30 cellular contexts compared by ENCODE assay signal in the genomic region with DNA sequence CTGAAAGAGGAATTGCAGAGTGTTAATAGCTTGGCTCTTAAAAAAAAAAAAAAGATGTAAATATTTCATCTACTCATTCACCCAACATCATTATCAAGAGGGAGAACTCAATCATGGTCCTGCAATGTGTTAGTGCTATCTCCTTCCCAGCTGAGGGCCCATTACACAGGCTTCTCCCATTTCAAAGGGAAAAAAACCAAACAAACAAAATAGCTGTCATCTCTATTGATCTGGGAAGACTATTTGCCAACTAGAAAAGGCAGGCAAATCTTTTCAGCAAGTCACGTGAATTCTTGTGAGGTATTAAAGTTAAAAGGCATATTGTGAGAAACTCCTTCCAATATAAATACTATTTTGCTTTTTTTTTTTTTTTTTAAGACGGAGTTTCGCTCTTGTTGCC.
"Had no signal": no experiment of that assay in that cellular context is flagged by ENCODE, and none has a peak within 500 bp of the region (broad histone marks: within the 10 kb centered on the region; RNA-seq: fewer than 3 reads in every experiment).

No MANE protein-coding gene starts in this region.

- H3K4me1 Mint-ChIP-seq: stimulated activated effector memory CD8-positive, alpha-beta T cell treated with anti-CD3 and anti-CD28 coated beads, Interleukin-12 subunit alpha, Interleukin-12 subunit beta, amount 100 ng/mL, for 72 hours had no signal

- H3K79me2 ChIP-seq: hepatocyte had no signal

- H2AFZ ChIP-seq: hepatocyte, neural progenitor cell had no signal

- H3K9me3 Mint-ChIP-seq: natural killer cell; nephron progenitor cell; neural progenitor cell; stimulated activated effector memory CD8-positive, alpha-beta T cell treated with anti-CD3 and anti-CD28 coated beads, Interleukin-12 subunit alpha, Interleukin-12 subunit beta, amount 100 ng/mL, for 72 hours; stimulated activated naive CD8-positive, alpha-beta T cell treated with anti-CD3 and anti-CD28 coated beads, Interleukin-15, Interleukin-2, amounts not matched to agents 100 ng/mL and 50 ng/mL, for 24 hours had no signal

- FAIRE-seq: small intestine, urothelium cell line had no signal

- H3K4me3 Mint-ChIP-seq: natural killer cell; nephron progenitor cell; neural progenitor cell; stimulated activated effector memory CD8-positive, alpha-beta T cell treated with anti-CD3 and anti-CD28 coated beads, Interleukin-12 subunit alpha, Interleukin-12 subunit beta, amount 100 ng/mL, for 72 hours; stimulated activated naive CD8-positive, alpha-beta T cell treated with anti-CD3 and anti-CD28 coated beads, Interleukin-15, Interleukin-2, amounts not matched to agents 100 ng/mL and 50 ng/mL, for 24 hours had no signal

- DNase-seq: heart right ventricle; islet precursor cell; left ventricle myocardium superior; lower lobe of right lung; mammary epithelial cell; mesenchymal stem cell; natural killer cell; nephron progenitor cell; occipital lobe; ovary; posterior cingulate gyrus; retina; right cardiac atrium; sigmoid colon; small intestine; spleen; stimulated activated CD4-positive, alpha-beta T cell treated with anti-CD3 and anti-CD28 coated beads, Interleukin-4, amount 100 ng/mL, for 24 hours; stimulated activated naive CD4-positive, alpha-beta T cell; tibial artery; trophoblast cell; upper lobe of right lung had no signal

- ATAC-seq: heart right ventricle; left ventricle myocardium superior; lower lobe of right lung; natural killer cell; right cardiac atrium; stimulated activated effector memory CD8-positive, alpha-beta T cell treated with anti-CD3 and anti-CD28 coated beads, Interleukin-12 subunit alpha, Interleukin-12 subunit beta, amount 100 ng/mL, for 72 hours; upper lobe of right lung had no signal

- H3K4me2 ChIP-seq: hepatocyte, neural progenitor cell had no signal

- H3K36me3 ChIP-seq: heart right ventricle, lower lobe of right lung, neural progenitor cell, neutrophil, ovary, prostate gland, sigmoid colon, spleen, suprapubic skin, thoracic aorta, tibial artery, upper lobe of right lung had no signal

- H3K27ac ChIP-seq: heart right ventricle, hepatocyte, neural progenitor cell, neutrophil, ovary, prostate gland, sigmoid colon, spleen, suprapubic skin, thoracic aorta, tibial artery, upper lobe of right lung had no signal

- H3K36me3 Mint-ChIP-seq: natural killer cell; neural progenitor cell; stimulated activated effector memory CD8-positive, alpha-beta T cell treated with anti-CD3 and anti-CD28 coated beads, Interleukin-12 subunit alpha, Interleukin-12 subunit beta, amount 100 ng/mL, for 72 hours had no signal

- H3K27me3 ChIP-seq: heart right ventricle, hepatocyte, neural progenitor cell, neutrophil, ovary, sigmoid colon, suprapubic skin, tibial artery, upper lobe of right lung had no signal

- H3K27ac Mint-ChIP-seq: natural killer cell; nephron progenitor cell; neural progenitor cell; stimulated activated effector memory CD8-positive, alpha-beta T cell treated with anti-CD3 and anti-CD28 coated beads, Interleukin-12 subunit alpha, Interleukin-12 subunit beta, amount 100 ng/mL, for 72 hours; stimulated activated naive CD8-positive, alpha-beta T cell treated with anti-CD3 and anti-CD28 coated beads, Interleukin-15, Interleukin-2, amounts not matched to agents 100 ng/mL and 50 ng/mL, for 24 hours had no signal

- H3K4me3 ChIP-seq: heart right ventricle, hepatocyte, lower lobe of right lung, neural progenitor cell, ovary, prostate gland, sigmoid colon, spleen, suprapubic skin, thoracic aorta, tibial artery, upper lobe of right lung had no signal

- H3K4me1 ChIP-seq: neural progenitor cell, prostate gland, sigmoid colon, suprapubic skin, upper lobe of right lung had no signal

- H3K9me3 ChIP-seq: heart right ventricle, lower lobe of right lung, neutrophil, ovary, prostate gland, sigmoid colon, spleen, suprapubic skin, thoracic aorta, tibial artery, upper lobe of right lung had no signal

- H3K9ac ChIP-seq: neural progenitor cell had no signal
